Comparison of ENCODE assay signal across 17 cellular contexts in genomic region chr11:17720796-17721171, GRCh38.
DNase-seq lines count a peak whose midpoint lies in the region; TF ChIP-seq lines count a peak whose summit lies in the region.
"Had no signal": no experiment of that assay in that cellular context is flagged by ENCODE, and none has a peak within 500 bp of the region (broad histone marks: within the 10 kb centered on the region; RNA-seq: fewer than 3 reads in every experiment).

No MANE protein-coding gene starts in this region.

- peak overlapping the region; percentile 68 to 86 (median 81) for H3K4me3 Mint-ChIP-seq in nephron
- H3K4me3 Mint-ChIP-seq: CD4-positive, alpha-beta memory T cell; natural killer cell treated with Interleukin-12 subunit alpha and Interleukin-12 subunit beta and Interleukin-15 and Interleukin-18, amount 100 ng/mL, for 72 hours; stimulated activated naive CD8-positive, alpha-beta T cell treated with anti-CD3 and anti-CD28 coated beads, Interleukin-15, Interleukin-2, amounts not matched to agents 100 ng/mL and 50 ng/mL, for 24 hours; T-helper 17 cell had no signal

- DNase-seq in ACHN = peak; percentile 12
- DNase-seq in ELF-1 (ENCODE audit: low read depth, low spot score) = peak; percentile 60
- no peak for DNase-seq in astrocyte of the cerebellum (ENCODE audit: low read depth)
- DNase-seq in AG08396 (ENCODE audit: low spot score) = no peak
- DNase-seq in AG08395 (ENCODE audit: low spot score) = no peak
- DNase-seq in DMS79 treated with DMSO at 0.1 percent for 48 hours (lab: John Stamatoyannopoulos, UW) = no peak
- DNase-seq in activated gamma-delta T cell (lab: John Stamatoyannopoulos, UW) = no peak
- DNase-seq: activated CD4-positive, alpha-beta T cell treated with anti-CD3 and anti-CD28 coated beads for 4 hours; activated T-cell treated with anti-CD3 and anti-CD28 coated beads, Interleukin-2, amount 50 U/mL, for 1 hour; CD4-positive, alpha-beta memory T cell; heart right ventricle; NCI-H2171; sigmoid colon; T-helper 17 cell had no signal

- no peaks in the 10 kb centered on the region for H3K36me3 Mint-ChIP-seq in nephron (ENCODE audit: low read depth)
- H3K36me3 Mint-ChIP-seq: CD4-positive, alpha-beta memory T cell; natural killer cell treated with Interleukin-12 subunit alpha and Interleukin-12 subunit beta and Interleukin-15 and Interleukin-18, amount 100 ng/mL, for 72 hours had no signal

- in situ Hi-C loops in ACHN (cut with HindIII; ENCODE audit: low pct_ligation_motif_present, low pct_unique_long_range_greater_than_20kb, low sequenced_read_pairs) = no loop called here
- in situ Hi-C loops in astrocyte of the cerebellum (cut with HindIII; ENCODE audit: low sequenced_read_pairs) = no loop called here

- no peak for TF ChIP-seq CTCF in astrocyte of the cerebellum (IDR thresholded peaks at IDR 0.05; ENCODE audit: low read depth, low read length, missing control alignments)
- no peak for TF ChIP-seq CTCF in nephron (IDR thresholded peaks at IDR 0.05; ENCODE audit: unreplicated experiment in 3 of 3)

- peaks cover 64% of the 10 kb centered on the region for H3K27me3 Mint-ChIP-seq in nephron (ENCODE audit: low read depth)

- no peaks in the 10 kb centered on the region for H3K9me3 Mint-ChIP-seq in nephron
- H3K9me3 Mint-ChIP-seq: natural killer cell treated with Interleukin-12 subunit alpha and Interleukin-12 subunit beta and Interleukin-15 and Interleukin-18, amount 100 ng/mL, for 72 hours; stimulated activated naive CD8-positive, alpha-beta T cell treated with anti-CD3 and anti-CD28 coated beads, Interleukin-15, Interleukin-2, amounts not matched to agents 100 ng/mL and 50 ng/mL, for 24 hours had no signal

- no peak overlapping the region for H3K27ac Mint-ChIP-seq in nephron
- H3K27ac Mint-ChIP-seq: CD4-positive, alpha-beta memory T cell; natural killer cell treated with Interleukin-12 subunit alpha and Interleukin-12 subunit beta and Interleukin-15 and Interleukin-18, amount 100 ng/mL, for 72 hours; stimulated activated naive CD8-positive, alpha-beta T cell treated with anti-CD3 and anti-CD28 coated beads, Interleukin-15, Interleukin-2, amounts not matched to agents 100 ng/mL and 50 ng/mL, for 24 hours; T-helper 17 cell had no signal

- peak overlapping the region; percentile 43 for H3K4me3 ChIP-seq in astrocyte of the cerebellum (ENCODE audit: low read depth, low read length)
- H3K4me3 ChIP-seq: sigmoid colon had no signal

- peaks cover 5% of the 10 kb centered on the region for H3K4me1 Mint-ChIP-seq in nephron
- H3K4me1 Mint-ChIP-seq: CD4-positive, alpha-beta memory T cell had no signal

Comparison
In these comparisons a context has a peak if more than half of its experiments do, and no peak if none do; other contexts are left out.
1. DNase-seq: peak in ACHN (single experiment) and ELF-1 (single experiment); none in astrocyte of the cerebellum (single experiment), AG08396 (single experiment), AG08395 (single experiment), DMS79 treated with DMSO at 0.1 percent for 48 hours (single experiment) and activated gamma-delta T cell (single experiment).